ENCODE assay signal across 17 cellular contexts in genomic region chr2:36238126-36238525, GRCh38.
DNase-seq lines count a peak whose midpoint lies in the region; ATAC-seq, FAIRE-seq and TF ChIP-seq lines count a peak whose summit lies in the region.
"Had no signal": no experiment of that assay in that cellular context is flagged by ENCODE, and none has a peak within 500 bp of the region (broad histone marks: within the 10 kb centered on the region; RNA-seq: fewer than 3 reads in every experiment).

No MANE protein-coding gene starts in this region.

- no peak for TF ChIP-seq CTCF in BJ (IDR thresholded peaks at IDR 0.05; ENCODE audit: insufficient read depth, low read depth, low read length)
- TF ChIP-seq CTCF in fibroblast of villous mesenchyme (IDR thresholded peaks at IDR 0.05; ENCODE audit: insufficient read depth, low read depth, low read length) = no peak
- no peak for TF ChIP-seq CTCF in nephron (IDR thresholded peaks at IDR 0.05; ENCODE audit: unreplicated experiment in 3 of 3)
- TF ChIP-seq CTCF in mammary epithelial cell (conservative IDR thresholded peaks at IDR 0.05 in 1 of 2, IDR thresholded peaks at IDR 0.05 in 1 of 2; ENCODE audit: extremely low read depth in 1 of 2, insufficient read depth in 1 of 2, low read depth in 1 of 2, low read length in 2 of 2) = no peak

- H3K79me2 ChIP-seq in mammary epithelial cell (ENCODE audit: insufficient read depth, low read length) = no peaks in the 10 kb centered on the region

- dilution Hi-C loops in mammary epithelial cell (cut with HindIII; ENCODE audit: low sequenced_read_pairs) = no loop called here

- POLR2A ChIA-PET in BJ (lab: Charles Lee) = interaction anchor here (0.6 to 1.0 kb wide), 2 partner anchors 115 to 225 kb away, joined by 3 read pairs; no protein-coding TSS in a partner anchor

- intact Hi-C loops in mammary epithelial cell (cut with micrococcal nuclease) = no loop called here

- H3K27me3 Mint-ChIP-seq in nephron (ENCODE audit: low read depth) = no peaks in the 10 kb centered on the region
- H3K27me3 Mint-ChIP-seq: CD4-positive, alpha-beta memory T cell had no signal

- no peak overlapping the region for H3K4me3 ChIP-seq in BJ (ENCODE audit: low read depth, low read length)
- H3K4me3 ChIP-seq in fibroblast of villous mesenchyme (ENCODE audit: low read depth, low read length) = no peak overlapping the region
- no peak overlapping the region for H3K4me3 ChIP-seq in mammary epithelial cell (replicated peaks in 1 of 3; ENCODE audit: insufficient read depth in 1 of 3, low read depth in 2 of 3, low read length in 3 of 3)

- H3K9me3 ChIP-seq in mammary epithelial cell (replicated peaks; ENCODE audit: insufficient read depth, low read length) = no peaks in the 10 kb centered on the region

- no peaks in the 10 kb centered on the region for H3K36me3 Mint-ChIP-seq in nephron (ENCODE audit: low read depth)
- H3K36me3 Mint-ChIP-seq: CD4-positive, alpha-beta memory T cell had no signal

- no TSS peak for BruUV-seq in mammary epithelial cell (replicated peaks; lab: Mats Ljungman, UMichigan)

- H3K27ac ChIP-seq in mammary epithelial cell (ENCODE audit: insufficient read depth, low read depth, low read length) = no peak overlapping the region
- H3K27ac ChIP-seq: C4-2B had no signal

- no peaks in the 10 kb centered on the region for H3K9me3 Mint-ChIP-seq in nephron
- H3K9me3 Mint-ChIP-seq: HFFc6 had no signal

- no peak overlapping the region for H3K4me2 ChIP-seq in mammary epithelial cell (ENCODE audit: insufficient read depth, low read depth, low read length)

- DNase-seq in BJ (ENCODE audit: low read depth) = peak; percentile 19
- no peak for DNase-seq in GM12892 (ENCODE audit: insufficient read length)
- DNase-seq in fibroblast of villous mesenchyme (ENCODE audit: low read depth) = peak; percentile 10
- DNase-seq in C1 segment of cervical spinal cord (lab: John Stamatoyannopoulos, UW) = no peak
- no peak for DNase-seq in mammary epithelial cell
- DNase-seq: ACHN; CD4-positive, alpha-beta memory T cell; DMS153; DMS79 treated with DMSO at 0.1 percent for 48 hours; GF-D8; HCEC 1CT; HFFc6; IMR-90; KBM-7 had no signal

- H3K9ac ChIP-seq in mammary epithelial cell (ENCODE audit: insufficient read depth, low read length) = no peak overlapping the region

- H4K20me1 ChIP-seq in mammary epithelial cell (ENCODE audit: insufficient read depth, low read length) = no peaks in the 10 kb centered on the region

- H3K4me1 Mint-ChIP-seq in nephron = peaks cover 18% of the 10 kb centered on the region

- H3K27ac Mint-ChIP-seq in nephron = peak overlapping the region; percentile 50 to 86 (median 59)
- H3K27ac Mint-ChIP-seq: CD4-positive, alpha-beta memory T cell; HFFc6 had no signal

- no peak for TF ChIP-seq POLR2A in GM12892 (IDR thresholded peaks at IDR 0.05; ENCODE audit: low read depth, low read length)

- no peak overlapping the region for H2AFZ ChIP-seq in mammary epithelial cell (ENCODE audit: low read depth, low read length)

- H3K27me3 ChIP-seq in BJ (ENCODE audit: control insufficient read depth, insufficient read depth, low read length) = no peaks in the 10 kb centered on the region; the same call in 1 of the 2 replicates
- H3K27me3 ChIP-seq in mammary epithelial cell (ENCODE audit: insufficient read depth, low read length) = no peaks in the 10 kb centered on the region

- FAIRE-seq in GM12892 (lab: Jason Lieb, UNC) = peak; percentile 40

- CTCF ChIA-PET in BJ (lab: Yijun Ruan, JAX) = no interaction called here
- CTCF ChIA-PET in mammary epithelial cell (lab: Charles Lee; ENCODE audit: low non-redundant PET) = no interaction called here

- H3K4me1 ChIP-seq in mammary epithelial cell (ENCODE audit: insufficient read depth, low read length) = no peaks in the 10 kb centered on the region

- ATAC-seq in GM18867 (IDR thresholded peaks at IDR 0.05; ENCODE audit: unreplicated experiment) = no peak

- in situ Hi-C loops in mammary epithelial cell (cut with MboI; ENCODE audit: low sequenced_read_pairs in 2 of 2) = no loop called here

- H3K36me3 ChIP-seq in BJ (ENCODE audit: control insufficient read depth, insufficient read depth, low read length) (no peaks in the 10 kb centered on the region), mammary epithelial cell (ENCODE audit: insufficient read depth, low read length) (no peaks in the 10 kb centered on the region)

- no peak overlapping the region for H3K4me3 Mint-ChIP-seq in nephron
- H3K4me3 Mint-ChIP-seq: CD4-positive, alpha-beta memory T cell; HFFc6 had no signal

- WGBS in mammary epithelial cell (ENCODE audit: low coverage, missing lambda C conversion rate) = 43% methylated on average over 5 of the region's 5 CpGs

Comparison
In these comparisons a context has a peak if more than half of its experiments do, and no peak if none do; other contexts are left out.
1. DNase-seq: peak in BJ (single experiment) and fibroblast of villous mesenchyme (single experiment); none in GM12892 (single experiment), C1 segment of cervical spinal cord (0 of 14) and mammary epithelial cell (single experiment).